1 cellular context compared by ENCODE assay signal in the genomic region with DNA sequence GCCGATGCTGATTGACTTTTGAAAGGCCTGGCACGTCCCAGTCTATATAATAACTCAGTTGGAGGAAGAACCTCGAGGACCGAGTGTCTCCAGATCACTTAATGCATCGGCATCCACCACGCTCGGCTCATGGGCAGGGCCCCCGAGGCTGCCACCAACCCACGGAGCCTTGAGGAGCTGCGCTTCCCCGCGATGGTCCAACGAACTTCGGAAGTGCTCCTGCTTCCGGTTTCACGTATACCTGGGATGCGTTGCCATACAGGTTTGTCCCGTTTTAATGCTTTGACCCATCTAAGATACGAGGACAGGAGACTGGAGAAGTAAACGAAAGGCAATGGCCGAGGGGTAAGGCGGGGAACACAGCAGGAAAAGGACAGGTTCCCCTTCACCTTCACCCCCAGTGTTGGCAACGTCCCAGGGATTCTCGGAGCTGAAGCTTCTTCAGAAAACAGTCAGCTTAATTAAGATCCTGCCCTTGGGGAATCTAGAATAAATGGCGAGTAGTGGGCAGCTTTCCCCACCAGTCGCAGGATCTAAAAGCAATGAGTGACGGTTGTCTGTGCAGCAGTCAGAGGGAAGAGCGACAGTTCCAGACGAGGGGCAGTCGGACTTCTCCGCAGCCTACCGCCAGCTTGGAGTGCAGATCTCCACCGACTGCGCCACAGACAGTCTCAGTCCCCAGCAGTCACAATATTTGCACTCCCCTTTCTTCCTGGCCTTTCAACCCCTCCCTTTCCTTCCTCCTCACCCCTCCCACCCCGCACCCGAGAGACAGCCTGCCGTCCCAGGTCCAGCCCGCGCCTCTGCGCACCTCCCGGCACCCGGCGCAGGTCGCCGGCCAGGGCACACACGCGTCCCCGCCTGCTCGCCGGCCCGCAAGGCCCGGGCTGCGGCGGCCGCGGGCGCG.
TF ChIP-seq lines count a peak whose summit lies in the region.

No MANE protein-coding gene starts in this region.

TF ChIP-seq in HEK293, 187 proteins besides CTCF, POLR2A, EP300 and RAD21 (continued from another document):
- TF ChIP-seq ZNF223 (tag by site-specific recombination; IDR thresholded peaks at IDR 0.05) (no peak), ZNF214 (tag by site-specific recombination; IDR thresholded peaks at IDR 0.05; ENCODE audit: borderline replicate concordance) (no peak), ZSCAN16 (tag by site-specific recombination; IDR thresholded peaks at IDR 0.05) (no peak), ZBTB48 (tag by site-specific recombination; IDR thresholded peaks at IDR 0.05) (peak; percentile 30; the same call in 1 of the 2 replicates), SCRT1 (tag by site-specific recombination; IDR thresholded peaks at IDR 0.05; ENCODE audit: borderline replicate concordance) (no peak), ZNF248 (tag by site-specific recombination; IDR thresholded peaks at IDR 0.05) (no peak)
TF ChIP-seq in HEK293: peak in this region for 14.
